ENCODE assay signal across 12 cellular contexts in genomic region chr16:70701036-70701435, GRCh38. TPM values are rescaled to one million over a fixed set of nuclear protein-coding genes. Genes with fewer than 3 reads are reported as not detected.
DNase-seq lines count a peak whose midpoint lies in the region; ATAC-seq and TF ChIP-seq lines count a peak whose summit lies in the region.
"Had no signal": no experiment of that assay in that cellular context is flagged by ENCODE, and none has a peak within 500 bp of the region (broad histone marks: within the 10 kb centered on the region; RNA-seq: fewer than 3 reads in every experiment).

No MANE protein-coding gene starts in this region.

- H3K4me3 ChIP-seq in BLaER1 = no peak overlapping the region
- no peak overlapping the region for H3K4me3 ChIP-seq in SJCRH30
- no peak overlapping the region for H3K4me3 ChIP-seq in esophagus (ENCODE audit: low read depth in 1 of 2, low read length in 2 of 2)
- no peak overlapping the region for H3K4me3 ChIP-seq in sigmoid colon
- H3K4me3 ChIP-seq in naive thymus-derived CD4-positive, alpha-beta T cell (ENCODE audit: low read length) = no peak overlapping the region

- CTCF ChIA-PET in naive thymus-derived CD4-positive, alpha-beta T cell (lab: Charles Lee) = interaction anchor here (0.5 kb wide), 1 partner anchor 685 kb away, joined by 3 read pairs; no protein-coding TSS in a partner anchor

- TF ChIP-seq POLR2A in sigmoid colon (IDR thresholded peaks at IDR 0.05) = no peak

- H3K27me3 ChIP-seq in BLaER1 (no peaks in the 10 kb centered on the region), SJCRH30 (no peaks in the 10 kb centered on the region), esophagus (ENCODE audit: control insufficient read depth in 1 of 2, insufficient read depth in 2 of 2, low read length in 2 of 2) (no peaks in the 10 kb centered on the region), sigmoid colon (no peaks in the 10 kb centered on the region)
- H3K27me3 ChIP-seq in naive thymus-derived CD4-positive, alpha-beta T cell (ENCODE audit: control insufficient read depth in 2 of 2, insufficient read depth in 2 of 2, low read length in 2 of 2) = no peaks in the 10 kb centered on the region

- intact Hi-C loops in sigmoid colon (cut with DNase I) = loop anchor here (5.0 kb wide), 1 partner anchor 36 kb away; no protein-coding TSS in a partner anchor
- intact Hi-C loops in naive thymus-derived CD4-positive, alpha-beta T cell (cut with micrococcal nuclease) = no loop called here

- no peak overlapping the region for H3K4me3 Mint-ChIP-seq in naive thymus-derived CD4-positive, alpha-beta T cell

- H3K4me2 ChIP-seq in BLaER1 = peak overlapping the region; percentile 85

- WGBS in esophagus, 2 donors = 84 to 85% methylated on average over 3 of the region's 3 CpGs
- 84% methylated on average over 3 of the region's 3 CpGs for WGBS in sigmoid colon, 2 donors

- H3K36me3 ChIP-seq in BLaER1 = peaks cover 11% of the 10 kb centered on the region
- no peaks in the 10 kb centered on the region for H3K36me3 ChIP-seq in SJCRH30
- peaks cover 0 to 6% of the 10 kb centered on the region in 2 donors for H3K36me3 ChIP-seq in esophagus (ENCODE audit: control insufficient read depth in 2 of 2, insufficient read depth in 2 of 2, low read length in 1 of 2)
- H3K36me3 ChIP-seq in sigmoid colon = no peaks in the 10 kb centered on the region
- H3K36me3 ChIP-seq in naive thymus-derived CD4-positive, alpha-beta T cell (ENCODE audit: control insufficient read depth in 2 of 3, insufficient read depth in 3 of 3, low read length in 3 of 3) = peaks cover 0 to 21% (median 0%) of the 10 kb centered on the region in 3 experiments

- peak overlapping the region; percentile 72; the same call in 1 of the 2 replicates for H3K9ac ChIP-seq in BLaER1

- POLR2A ChIA-PET in naive thymus-derived CD4-positive, alpha-beta T cell (lab: Charles Lee) = no interaction called here

- no peak for TF ChIP-seq EP300 in sigmoid colon (IDR thresholded peaks at IDR 0.05)

- peaks cover 7 to 26% (median 16%) of the 10 kb centered on the region in 7 donors for H3K4me1 Mint-ChIP-seq in naive thymus-derived CD4-positive, alpha-beta T cell

- DNase-seq in SJCRH30 = peak; percentile 73 to 85
- no peak for DNase-seq in sigmoid colon
- DNase-seq in AML-193 (lab: John Stamatoyannopoulos, UW) = no peak
- no peak for DNase-seq in mesenteric fat pad (ENCODE audit: low spot score)
- DNase-seq in naive thymus-derived CD4-positive, alpha-beta T cell = no peak
- DNase-seq: NCI-H187 treated with DMSO at 0.1 percent for 48 hours; stimulated activated CD4-positive, alpha-beta T cell treated with anti-CD3 and anti-CD28 coated beads, Interleukin-4, amount 100 ng/mL, for 24 hours; T-helper 1 cell had no signal

- ATAC-seq in GM19351 (IDR thresholded peaks at IDR 0.05; ENCODE audit: unreplicated experiment) = no peak
- ATAC-seq in naive thymus-derived CD4-positive, alpha-beta T cell = no peak

- H3K9me3 ChIP-seq in BLaER1 (no peaks in the 10 kb centered on the region), SJCRH30 (replicated peaks) (no peaks in the 10 kb centered on the region), esophagus (ENCODE audit: control insufficient read depth in 2 of 2, insufficient read depth in 1 of 2, low read depth in 1 of 2, low read length in 1 of 2) (no peaks in the 10 kb centered on the region), sigmoid colon (no peaks in the 10 kb centered on the region)
- no peaks in the 10 kb centered on the region for H3K9me3 ChIP-seq in naive thymus-derived CD4-positive, alpha-beta T cell (ENCODE audit: control insufficient read depth in 2 of 3, low read length in 3 of 3)

- H3K36me3 Mint-ChIP-seq in naive thymus-derived CD4-positive, alpha-beta T cell = peaks cover 0 to 5% (median 0%) of the 10 kb centered on the region in 5 donors

- no peak for TF ChIP-seq CTCF in sigmoid colon (IDR thresholded peaks at IDR 0.05)

- H3K9me3 Mint-ChIP-seq in naive thymus-derived CD4-positive, alpha-beta T cell = no peaks in the 10 kb centered on the region

- H3K27me3 Mint-ChIP-seq in naive thymus-derived CD4-positive, alpha-beta T cell = no peaks in the 10 kb centered on the region

- H3K27ac Mint-ChIP-seq in naive thymus-derived CD4-positive, alpha-beta T cell = peak overlapping the region in 3 of 9 donors; percentile 32 to 41 (median 33)

- H3K27ac ChIP-seq in BLaER1 (peak overlapping the region; percentile 87), SJCRH30 (peak overlapping the region; percentile 97), esophagus (ENCODE audit: low read depth in 2 of 2, low read length in 1 of 2) (peak overlapping the region; percentile 81 to 95), sigmoid colon (peak overlapping the region; percentile 92 to 99 (median 98))
- H3K27ac ChIP-seq in naive thymus-derived CD4-positive, alpha-beta T cell (ENCODE audit: low read depth, low read length) = no peak overlapping the region
- H3K27ac ChIP-seq: C4-2B had no signal

- H3K4me1 ChIP-seq in BLaER1 (peaks cover 70% of the 10 kb centered on the region), SJCRH30 (peaks cover 78% of the 10 kb centered on the region), esophagus (ENCODE audit: control insufficient read depth in 2 of 2, insufficient read depth in 2 of 2, low read length in 1 of 2) (peaks cover 45 to 89% of the 10 kb centered on the region in 2 donors), sigmoid colon (peaks cover 6 to 98% (median 94%) of the 10 kb centered on the region in 4 donors)
- peaks cover 0 to 10% of the 10 kb centered on the region in 2 donors for H3K4me1 ChIP-seq in naive thymus-derived CD4-positive, alpha-beta T cell (ENCODE audit: control insufficient read depth in 2 of 2, insufficient read depth in 2 of 2, low read length in 2 of 2)

- H4K20me1 ChIP-seq in BLaER1 = no peaks in the 10 kb centered on the region

RNA-seq across cellular contexts. Expression of gene MTSS2, which starts 15.2 kb away (rescaled TPM):
- 24.6 and 27.4 TPM in 2 replicates for total RNA-seq in SJCRH30 (2014; rRNA removed; shearing (Covaris generic))
- polyA plus RNA-seq in esophagus (10 to 100 TPM; 27.4 to 62.9 TPM), sigmoid colon (10 to 100 TPM in 2 of 3 donors, 1 to 10 TPM in 1; 5.4 to 28.2 (median 10.9) TPM)
- total RNA-seq in sigmoid colon (10 to 100 TPM; 36.4 to 100.0 (median 60.7) TPM), mesenteric fat pad (50.3 TPM)
- total RNA-seq in naive thymus-derived CD4-positive, alpha-beta T cell = 10 to 100 TPM in 3 of 5 experiments, 1 to 10 TPM in 2; 1.4 to 16.7 (median 11.5) TPM
- polyA plus RNA-seq in naive thymus-derived CD4-positive, alpha-beta T cell = not detected

RNA-seq across cellular contexts. Expression of gene IL34, which starts 54.7 kb away (rescaled TPM):
- total RNA-seq in SJCRH30 (2014; rRNA removed; shearing (Covaris generic)) = 0.61 and 0.75 TPM in 2 replicates
- 10 to 100 TPM; 22.9 to 32.7 TPM for polyA plus RNA-seq in esophagus
- 1 to 10 TPM in 3 of 4 donors, not detected in 1; 3.6 to 5.4 (median 4.6) TPM for total RNA-seq in sigmoid colon
- 1 to 10 TPM in 2 of 3 donors, not detected in 1; 1.8 to 5.5 TPM for polyA plus RNA-seq in sigmoid colon
- 2.4 TPM for total RNA-seq in mesenteric fat pad
- 1 to 10 TPM in 1 of 5 experiments, under 1 TPM in 2, not detected in 2; 0.38 to 1.1 (median 0.50) TPM for total RNA-seq in naive thymus-derived CD4-positive, alpha-beta T cell
- not detected for polyA plus RNA-seq in naive thymus-derived CD4-positive, alpha-beta T cell

Comparison
In these comparisons a context has a peak if more than half of its experiments do, and no peak if none do; other contexts are left out.
1. DNase-seq: peak in SJCRH30 (2 of 2); none in sigmoid colon (single experiment), AML-193 (0 of 2), mesenteric fat pad (single experiment) and naive thymus-derived CD4-positive, alpha-beta T cell (0 of 9).